Comparison of ENCODE assay signal across 9 cellular contexts in genomic region chr3:152381881-152382295, GRCh38.
DNase-seq lines count a peak whose midpoint lies in the region; ATAC-seq and TF ChIP-seq lines count a peak whose summit lies in the region.
"Had no signal": no experiment of that assay in that cellular context is flagged by ENCODE, and none has a peak within 500 bp of the region (broad histone marks: within the 10 kb centered on the region; RNA-seq: fewer than 3 reads in every experiment).

No MANE protein-coding gene starts in this region.

- intact Hi-C loops in activated CD4-positive, alpha-beta T cell treated with anti-CD3 and anti-CD28 coated beads, Interleukin-2, amount 10 ng/mL, durations not matched to agents 24 days and 14 days (cut with micrococcal nuclease), result loop anchor here (2.0 to 5.0 kb wide), 4 partner anchors 21 to 45 kb away; no protein-coding TSS in a partner anchor

- H3K9ac ChIP-seq in Karpas-422 (ENCODE audit: low read length) (peak overlapping the region; percentile 40), fibroblast of lung (ENCODE audit: insufficient read depth, low read length) (no peak overlapping the region), stomach smooth muscle (ENCODE audit: low read length in 2 of 2) (peak overlapping the region in 1 of 2 donors; percentile 24)

- H3K4me2 ChIP-seq in Karpas-422 (ENCODE audit: low read depth, low read length, poor library complexity, severe bottlenecking) (peak overlapping the region; percentile 75), fibroblast of lung (ENCODE audit: extremely low read depth, insufficient read depth, low read length) (peak overlapping the region; percentile 70)

- peak overlapping the region; percentile 6 for H3K27ac Mint-ChIP-seq in activated CD4-positive, alpha-beta T cell treated with anti-CD3 and anti-CD28 coated beads, Interleukin-2, amount 10 ng/mL, durations not matched to agents 24 days and 14 days

- H3K9me2 ChIP-seq in Karpas-422 (replicated peaks; ENCODE audit: insufficient read depth, low read length), result no peaks in the 10 kb centered on the region

- H3K9me3 ChIP-seq in Karpas-422 (ENCODE audit: low read length) (no peaks in the 10 kb centered on the region), fibroblast of lung (ENCODE audit: control insufficient read depth, insufficient read depth, low read depth, low read length) (no peaks in the 10 kb centered on the region), stomach smooth muscle (ENCODE audit: control insufficient read depth in 2 of 2, low read length in 2 of 2) (no peaks in the 10 kb centered on the region)

- H3K27ac ChIP-seq in Karpas-422 (ENCODE audit: low read length), result peak overlapping the region; percentile 50
- peak overlapping the region; percentile 6 for H3K27ac ChIP-seq in fibroblast of lung (ENCODE audit: insufficient read depth, low read length)
- H3K27ac ChIP-seq in stomach smooth muscle (ENCODE audit: low read length), result peak overlapping the region; percentile 25

- no peak for DNase-seq in activated CD4-positive, alpha-beta T cell treated with anti-CD3 and anti-CD28 coated beads, Interleukin-2, amount 10 ng/mL, durations not matched to agents 24 days and 14 days
- DNase-seq in activated CD4-positive, alpha-beta T cell treated with anti-CD3 and anti-CD28 coated beads, Interleukin-2, amount 50 U/mL, for 1 hour, result no peak
- DNase-seq in Karpas-422 (no peak), fibroblast of lung (ENCODE audit: low read depth in 2 of 2) (no peak), GOT3 (lab: John Stamatoyannopoulos, UW) (no peak)
- no peak for DNase-seq in effector CD4-positive, alpha-beta T cell
- DNase-seq: amniotic stem cell had no signal

- H3K9me3 Mint-ChIP-seq in activated CD4-positive, alpha-beta T cell treated with anti-CD3 and anti-CD28 coated beads, Interleukin-2, amount 10 ng/mL, durations not matched to agents 24 days and 14 days, result no peaks in the 10 kb centered on the region

- H3K36me3 Mint-ChIP-seq in activated CD4-positive, alpha-beta T cell treated with anti-CD3 and anti-CD28 coated beads, Interleukin-2, amount 10 ng/mL, durations not matched to agents 24 days and 14 days (ENCODE audit: low read depth), result peaks cover 15% of the 10 kb centered on the region

- ATAC-seq in HG02870 (IDR thresholded peaks at IDR 0.05; ENCODE audit: unreplicated experiment), result no peak

- H3K36me3 ChIP-seq in Karpas-422 (ENCODE audit: insufficient read depth, low read length) (peaks cover 8% of the 10 kb centered on the region), fibroblast of lung (ENCODE audit: control insufficient read depth, insufficient read depth, low read length) (no peaks in the 10 kb centered on the region), stomach smooth muscle (ENCODE audit: control insufficient read depth in 2 of 2, insufficient read depth in 2 of 2, low read length in 2 of 2) (no peaks in the 10 kb centered on the region)

- TF ChIP-seq CTCF in fibroblast of lung (conservative IDR thresholded peaks at IDR 0.05 in 1 of 2, IDR thresholded peaks at IDR 0.05 in 1 of 2; ENCODE audit: low read depth in 1 of 2, low read length in 2 of 2), result no peak

- peak overlapping the region; percentile 54 for H3K4me3 Mint-ChIP-seq in activated CD4-positive, alpha-beta T cell treated with anti-CD3 and anti-CD28 coated beads, Interleukin-2, amount 10 ng/mL, durations not matched to agents 24 days and 14 days

- H3K4me3 ChIP-seq in Karpas-422 (ENCODE audit: low read length) (peak overlapping the region; percentile 45), fibroblast of lung (replicated peaks in 1 of 4; ENCODE audit: control extremely low read depth in 1 of 4, insufficient read depth in 1 of 4, low read depth in 3 of 4, low read length in 4 of 4) (peak overlapping the region in 2 of 4 experiments; percentile 15 to 27), stomach smooth muscle (ENCODE audit: low read length in 2 of 2) (peak overlapping the region in 1 of 2 donors; percentile 47)

- H4K20me1 ChIP-seq in Karpas-422 (ENCODE audit: insufficient read depth, low read depth, low read length) (no peaks in the 10 kb centered on the region), fibroblast of lung (ENCODE audit: control insufficient read depth, extremely low read depth, insufficient read depth, low read length) (no peaks in the 10 kb centered on the region)

- H3K4me1 Mint-ChIP-seq in activated CD4-positive, alpha-beta T cell treated with anti-CD3 and anti-CD28 coated beads, Interleukin-2, amount 10 ng/mL, durations not matched to agents 24 days and 14 days, result peaks cover 34% of the 10 kb centered on the region

- H3K79me2 ChIP-seq in Karpas-422 (ENCODE audit: low read length), result peaks cover 99% of the 10 kb centered on the region
- H3K79me2 ChIP-seq in fibroblast of lung (ENCODE audit: control insufficient read depth, insufficient read depth, low read length), result peaks cover 91% of the 10 kb centered on the region

- H3K4me1 ChIP-seq in Karpas-422 (ENCODE audit: low read length), result peaks cover 100% of the 10 kb centered on the region
- peaks cover 11% of the 10 kb centered on the region for H3K4me1 ChIP-seq in fibroblast of lung (ENCODE audit: control insufficient read depth, extremely low read depth, insufficient read depth, low read length)
- peaks cover 10% of the 10 kb centered on the region for H3K4me1 ChIP-seq in stomach smooth muscle (ENCODE audit: control insufficient read depth, insufficient read depth, low read length)

- H3K27me3 ChIP-seq in Karpas-422 (ENCODE audit: low read length) (no peaks in the 10 kb centered on the region), fibroblast of lung (ENCODE audit: control insufficient read depth, insufficient read depth, low read length) (no peaks in the 10 kb centered on the region), stomach smooth muscle (ENCODE audit: control insufficient read depth in 1 of 2, insufficient read depth in 2 of 2, low read length in 2 of 2) (no peaks in the 10 kb centered on the region)

- H2AFZ ChIP-seq in Karpas-422 (ENCODE audit: low read length) (no peak overlapping the region), fibroblast of lung (ENCODE audit: low read length) (no peak overlapping the region)

- H3K27me3 Mint-ChIP-seq in activated CD4-positive, alpha-beta T cell treated with anti-CD3 and anti-CD28 coated beads, Interleukin-2, amount 10 ng/mL, durations not matched to agents 24 days and 14 days, result no peaks in the 10 kb centered on the region
